8 cellular contexts compared by ENCODE assay signal in genomic region chr20:13119583-13119982, GRCh38.
DNase-seq lines count a peak whose midpoint lies in the region; ATAC-seq and TF ChIP-seq lines count a peak whose summit lies in the region.

No MANE protein-coding gene starts in this region.

- peak; percentile 83 for ATAC-seq in CD4-positive, alpha-beta T cell (ENCODE audit: poor library complexity)
- ATAC-seq in GM19025 (IDR thresholded peaks at IDR 0.05; ENCODE audit: low read depth, unreplicated experiment): peak; percentile 46
- peak; percentile 61 for ATAC-seq in HG03432 (IDR thresholded peaks at IDR 0.05; ENCODE audit: unreplicated experiment)
- peak; percentile 74 for ATAC-seq in activated CD8-positive, alpha-beta memory T cell treated with anti-CD3 and anti-CD28 coated beads, Interleukin-2, amount 10 ng/mL, durations not matched to agents 7 days and 5 days
- ATAC-seq in GM18867 (IDR thresholded peaks at IDR 0.05; ENCODE audit: unreplicated experiment): no peak

- H4K20me1 ChIP-seq in neural cell (ENCODE audit: insufficient read depth): no peaks in the 10 kb centered on the region

- H3K79me2 ChIP-seq in neural cell (replicated peaks; ENCODE audit: insufficient read depth, low read length): no peaks in the 10 kb centered on the region

- H3K27me3 Mint-ChIP-seq in CD4-positive, alpha-beta T cell: no peaks in the 10 kb centered on the region
- peaks cover 6% of the 10 kb centered on the region for H3K27me3 Mint-ChIP-seq in activated CD8-positive, alpha-beta memory T cell treated with anti-CD3 and anti-CD28 coated beads, Interleukin-2, amount 10 ng/mL, durations not matched to agents 7 days and 5 days

- H3K9ac ChIP-seq in neural cell (ENCODE audit: low read length): no peak overlapping the region

- POLR2A ChIA-PET in CD4-positive, alpha-beta T cell (lab: Charles Lee): interaction anchor here (0.7 kb wide), 1 partner anchor 427 kb away, joined by 3 read pairs; no protein-coding TSS in a partner anchor

- no peaks in the 10 kb centered on the region for H3K9me3 Mint-ChIP-seq in CD4-positive, alpha-beta T cell
- no peaks in the 10 kb centered on the region for H3K9me3 Mint-ChIP-seq in activated CD8-positive, alpha-beta memory T cell treated with anti-CD3 and anti-CD28 coated beads, Interleukin-2, amount 10 ng/mL, durations not matched to agents 7 days and 5 days (ENCODE audit: low read depth)

- no peak overlapping the region for H3K4me2 ChIP-seq in neural cell (ENCODE audit: low read length)

- TF ChIP-seq EP300 in neural cell (conservative IDR thresholded peaks at IDR 0.05; ENCODE audit: poor library complexity, severe bottlenecking): no peak

- no peak overlapping the region for H3K27ac Mint-ChIP-seq in CD4-positive, alpha-beta T cell
- no peak overlapping the region for H3K27ac Mint-ChIP-seq in activated CD8-positive, alpha-beta memory T cell treated with anti-CD3 and anti-CD28 coated beads, Interleukin-2, amount 10 ng/mL, durations not matched to agents 7 days and 5 days

- no peaks in the 10 kb centered on the region for H3K36me3 Mint-ChIP-seq in CD4-positive, alpha-beta T cell (ENCODE audit: low read depth)
- H3K36me3 Mint-ChIP-seq in activated CD8-positive, alpha-beta memory T cell treated with anti-CD3 and anti-CD28 coated beads, Interleukin-2, amount 10 ng/mL, durations not matched to agents 7 days and 5 days: no peaks in the 10 kb centered on the region

- H3K9me2 ChIP-seq in neural cell (ENCODE audit: insufficient read depth, low read length): no peaks in the 10 kb centered on the region

- H3K27ac ChIP-seq in CD4-positive, alpha-beta T cell (ENCODE audit: low read depth, low read length): no peak overlapping the region
- H3K27ac ChIP-seq in neural cell (ENCODE audit: low read length): no peak overlapping the region

- peak; percentile 92 for TF ChIP-seq CTCF in CD4-positive, alpha-beta T cell (IDR thresholded peaks at IDR 0.05)
- TF ChIP-seq CTCF in fibroblast of mammary gland (conservative IDR thresholded peaks at IDR 0.05; ENCODE audit: control insufficient read depth, insufficient read depth, low read depth, low read length) (peak; percentile 93), neural cell (IDR thresholded peaks at IDR 0.05; ENCODE audit: poor library complexity, severe bottlenecking) (peak; percentile 94)

- no peaks in the 10 kb centered on the region for H3F3A ChIP-seq in neural cell (ENCODE audit: insufficient read depth, low read length, poor library complexity, severe bottlenecking)

- CTCF ChIA-PET in CD4-positive, alpha-beta T cell (lab: Charles Lee): interaction anchor here (1.0 to 2.5 kb wide), 6 partner anchors 141 to 427 kb away, joined by 3 to 10 read pairs (median 4); no protein-coding TSS in a partner anchor
- CTCF ChIA-PET in activated CD8-positive, alpha-beta memory T cell treated with anti-CD3 and anti-CD28 coated beads, Interleukin-2, amount 10 ng/mL, durations not matched to agents 7 days and 5 days (lab: Charles Lee): interaction anchor here (1.0 to 4.9 kb wide), 6 partner anchors 9 to 430 kb away, joined by 3 to 30 read pairs (median 14); no protein-coding TSS in a partner anchor

- no peak overlapping the region for H3K4me3 ChIP-seq in fibroblast of mammary gland (ENCODE audit: control insufficient read depth, low read depth, low read length)
- H3K4me3 ChIP-seq in neural cell (ENCODE audit: low read length): no peak overlapping the region

- H2AFZ ChIP-seq in neural cell (ENCODE audit: low read depth, low read length): no peak overlapping the region

- no peaks in the 10 kb centered on the region for H3K4me1 Mint-ChIP-seq in CD4-positive, alpha-beta T cell (ENCODE audit: low read depth)
- H3K4me1 Mint-ChIP-seq in activated CD8-positive, alpha-beta memory T cell treated with anti-CD3 and anti-CD28 coated beads, Interleukin-2, amount 10 ng/mL, durations not matched to agents 7 days and 5 days: no peaks in the 10 kb centered on the region

- no peak overlapping the region for H3K4me3 Mint-ChIP-seq in CD4-positive, alpha-beta T cell
- H3K4me3 Mint-ChIP-seq in activated CD8-positive, alpha-beta memory T cell treated with anti-CD3 and anti-CD28 coated beads, Interleukin-2, amount 10 ng/mL, durations not matched to agents 7 days and 5 days: no peak overlapping the region

- peak; percentile 91 for TF ChIP-seq RAD21 in neural cell (conservative IDR thresholded peaks at IDR 0.05)

- H3K9me3 ChIP-seq in CD4-positive, alpha-beta T cell (ENCODE audit: control insufficient read depth, low read length): no peaks in the 10 kb centered on the region
- no peaks in the 10 kb centered on the region for H3K9me3 ChIP-seq in neural cell (ENCODE audit: low read length)

- no peaks in the 10 kb centered on the region for H3K27me3 ChIP-seq in CD4-positive, alpha-beta T cell (ENCODE audit: control insufficient read depth, insufficient read depth, low read length)
- no peaks in the 10 kb centered on the region for H3K27me3 ChIP-seq in neural cell (ENCODE audit: insufficient read depth, low read depth, low read length)

- no peaks in the 10 kb centered on the region for H3K36me3 ChIP-seq in neural cell (ENCODE audit: insufficient read depth, low read length)

- intact Hi-C loops in CD4-positive, alpha-beta T cell (cut with DNase I, micrococcal nuclease): loop anchor here (1.0 to 5.0 kb wide), 5 partner anchors 143 to 653 kb away; no protein-coding TSS in a partner anchor

- DNase-seq in CD4-positive, alpha-beta T cell: peak in 6 of 10 experiments; percentile 0 to 23 (median 15)
- DNase-seq in NCI-H526 (lab: John Stamatoyannopoulos, UW) (peak; percentile 71 to 90), fibroblast of mammary gland (ENCODE audit: low read depth) (peak; percentile 64)
- peak; percentile 48 for DNase-seq in activated CD8-positive, alpha-beta memory T cell treated with anti-CD3 and anti-CD28 coated beads, Interleukin-2, amount 10 ng/mL, durations not matched to agents 7 days and 5 days

TF ChIP-seq in neural cell, 6 proteins besides CTCF, POLR2A, EP300 and RAD21:
- TF ChIP-seq SMC3 (conservative IDR thresholded peaks at IDR 0.05; ENCODE audit: poor library complexity) (peak; percentile 94), TAF1 (IDR thresholded peaks at IDR 0.05; ENCODE audit: low read depth) (no peak)

Comparison
In these comparisons a context has a peak if more than half of its experiments do, and no peak if none do; other contexts are left out.
1. DNase-seq: peak in every context shown above with its lines; median percentile 80 in NCI-H526; 64 in fibroblast of mammary gland; 48 in activated CD8-positive, alpha-beta memory T cell treated with anti-CD3 and anti-CD28 coated beads, Interleukin-2, amount 10 ng/mL, durations not matched to agents 7 days and 5 days; 15 in CD4-positive, alpha-beta T cell.